ENCODE assay signal across 17 cellular contexts in the genomic region with DNA sequence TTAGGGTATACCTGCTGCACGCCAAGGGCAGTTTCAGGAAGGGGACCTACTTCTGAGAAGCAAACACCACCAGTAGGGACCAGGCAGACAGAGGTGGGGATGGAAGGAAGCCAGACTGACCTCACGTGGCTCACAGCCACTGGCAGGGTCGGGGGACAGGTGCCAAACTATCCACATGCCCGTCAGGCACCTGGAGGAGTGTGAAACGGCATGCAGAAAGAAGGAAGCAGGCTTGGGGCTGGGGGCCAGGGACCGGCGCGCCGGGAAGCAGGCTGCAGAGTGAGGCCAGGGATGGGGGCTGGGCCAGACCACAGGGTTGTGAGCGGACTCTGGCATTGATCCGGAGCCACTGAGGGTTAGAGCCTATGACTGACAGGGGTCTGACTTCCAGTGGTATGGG. TPM values are rescaled to one million over a fixed set of nuclear protein-coding genes. Genes with fewer than 3 reads are reported as not detected.
DNase-seq lines count a peak whose midpoint lies in the region; FAIRE-seq and TF ChIP-seq lines count a peak whose summit lies in the region.
"Had no signal": no experiment of that assay in that cellular context is flagged by ENCODE, and none has a peak within 500 bp of the region (broad histone marks: within the 10 kb centered on the region; RNA-seq: fewer than 3 reads in every experiment).

No MANE protein-coding gene starts in this region.

- no peak for FAIRE-seq in H1 (lab: Jason Lieb, UNC)
- FAIRE-seq: K562 had no signal

- no peak overlapping the region for H3K4me3 ChIP-seq in BLaER1
- no peak overlapping the region for H3K4me3 ChIP-seq in BLaER1 treated with 17β-estradiol and CSF1 and Interleukin-3, amounts not matched to agents 10 nM and 100 nM
- no peak overlapping the region for H3K4me3 ChIP-seq in H1 (ENCODE audit: extremely low read depth in 1 of 4, insufficient read depth in 2 of 4, low read depth in 3 of 4, low read length in 4 of 4)
- no peak overlapping the region for H3K4me3 ChIP-seq in neural progenitor cell
- H3K4me3 ChIP-seq in GM23248, result no peak overlapping the region
- H3K4me3 ChIP-seq: HAP-1, K562, SK-N-MC had no signal

- H2BK20ac ChIP-seq in H1 (ENCODE audit: low read length), result no peak overlapping the region

- H3K27ac Mint-ChIP-seq in neural progenitor cell, result peak overlapping the region; percentile 79
- H3K27ac Mint-ChIP-seq: CD4-positive, alpha-beta memory T cell had no signal

- peak overlapping the region; percentile 68 for H4K91ac ChIP-seq in H1 (replicated peaks; ENCODE audit: insufficient read length, low read length)

- no peak overlapping the region for H2BK120ac ChIP-seq in H1 (replicated peaks; ENCODE audit: low read depth, low read length)

- H2AFZ ChIP-seq in H1 (ENCODE audit: low read length), result no peak overlapping the region
- H2AFZ ChIP-seq in neural progenitor cell (replicated peaks), result no peak overlapping the region
- H2AFZ ChIP-seq in GM23248, result no peak overlapping the region

- H3K9me2 ChIP-seq in GM23248 (ENCODE audit: insufficient read depth), result no peaks in the 10 kb centered on the region

- peak overlapping the region; percentile 50 for H3K4me3 Mint-ChIP-seq in neural progenitor cell
- H3K4me3 Mint-ChIP-seq: CD4-positive, alpha-beta memory T cell had no signal

- no peaks in the 10 kb centered on the region for H3K79me1 ChIP-seq in H1 (ENCODE audit: low read depth, low read length)

- H3K36me3 Mint-ChIP-seq in neural progenitor cell, result no peaks in the 10 kb centered on the region
- H3K36me3 Mint-ChIP-seq: CD4-positive, alpha-beta memory T cell had no signal

- POLR2A ChIA-PET in H1 (lab: Charles Lee; ENCODE audit: partially characterized antibody), result no interaction called here

- H3K27ac ChIP-seq in BLaER1, result no peak overlapping the region
- H3K27ac ChIP-seq in BLaER1 treated with 17β-estradiol and CSF1 and Interleukin-3, amounts not matched to agents 10 nM and 100 nM, result no peak overlapping the region
- no peak overlapping the region for H3K27ac ChIP-seq in H1 (ENCODE audit: low read depth, low read length)
- no peak overlapping the region for H3K27ac ChIP-seq in neural progenitor cell
- H3K27ac ChIP-seq in GM23248, result no peak overlapping the region
- H3K27ac ChIP-seq: HL-60, SK-N-MC had no signal

- no peak overlapping the region for H3K9ac ChIP-seq in BLaER1
- H3K9ac ChIP-seq in BLaER1 treated with 17β-estradiol and CSF1 and Interleukin-3, amounts not matched to agents 10 nM and 100 nM, result no peak overlapping the region
- H3K9ac ChIP-seq in H1 (replicated peaks in 1 of 4; ENCODE audit: extremely low read depth in 1 of 4, low read depth in 3 of 4, low read length in 3 of 4), result no peak overlapping the region
- no peak overlapping the region for H3K9ac ChIP-seq in neural progenitor cell
- no peak overlapping the region for H3K9ac ChIP-seq in GM23248

- no peak overlapping the region; the same call in 1 of the 2 replicates for H4K8ac ChIP-seq in H1 (ENCODE audit: extremely low read depth, insufficient read depth, low read length)

- H3K18ac ChIP-seq in H1 (ENCODE audit: extremely low read depth, low read length), result no peak overlapping the region; the same call in 1 of the 2 replicates

- H3K23me2 ChIP-seq in H1 (ENCODE audit: low read depth, low read length), result no peaks in the 10 kb centered on the region

- CTCF ChIA-PET in H1 (lab: Charles Lee; ENCODE audit: partially characterized antibody), result no interaction called here

- no peak overlapping the region for H3K23ac ChIP-seq in H1 (ENCODE audit: insufficient read length)

- no peaks in the 10 kb centered on the region for H4K20me1 ChIP-seq in BLaER1
- H4K20me1 ChIP-seq in BLaER1 treated with 17β-estradiol and CSF1 and Interleukin-3, amounts not matched to agents 10 nM and 100 nM, result peaks cover 0 to 9% (median 0%) of the 10 kb centered on the region in 11 experiments; a peak in 2 of 22 replicates
- peaks cover 0 to 2% of the 10 kb centered on the region in 2 experiments for H4K20me1 ChIP-seq in H1 (replicated peaks in 1 of 2; ENCODE audit: control insufficient read depth in 1 of 2, insufficient read depth in 2 of 2, low read length in 2 of 2)
- no peaks in the 10 kb centered on the region for H4K20me1 ChIP-seq in neural progenitor cell (ENCODE audit: low read depth)
- H4K20me1 ChIP-seq in GM23248 (ENCODE audit: insufficient read depth), result no peaks in the 10 kb centered on the region

- H3K36me3 ChIP-seq in BLaER1 (no peaks in the 10 kb centered on the region), H1 (ENCODE audit: control insufficient read depth in 2 of 4, insufficient read depth in 4 of 4, low read length in 3 of 4) (no peaks in the 10 kb centered on the region), neural progenitor cell (no peaks in the 10 kb centered on the region), GM23248 (ENCODE audit: low read depth) (no peaks in the 10 kb centered on the region)
- no peaks in the 10 kb centered on the region for H3K36me3 ChIP-seq in BLaER1 treated with 17β-estradiol and CSF1 and Interleukin-3, amounts not matched to agents 10 nM and 100 nM
- H3K36me3 ChIP-seq: HAP-1 had no signal

- WGBS in H1 (ENCODE audit: extremely low coverage in 1 of 2, insufficient coverage in 1 of 2, insufficient read length in 1 of 2, insufficient replicate concordance in 2 of 2, low coverage in 1 of 2, low lambda C conversion rate in 2 of 2, missing lambda C conversion rate in 1 of 2), 2 experiments, result 81% methylated on average over 11 of the region's 11 CpGs; no CpG with 5 or more reads in 1 of the 2 experiments
- WGBS in GM23248 (ENCODE audit: low coverage in 1 of 2, low lambda C conversion rate in 2 of 2, missing lambda C conversion rate in 2 of 2), 2 experiments, result 55 to 62% methylated on average over 11 of the region's 11 CpGs

- H2BK15ac ChIP-seq in H1 (ENCODE audit: low read length), result peak overlapping the region; percentile 72; the same call in 1 of the 2 replicates

- peak overlapping the region; percentile 86 for H3K4me2 ChIP-seq in BLaER1
- H3K4me2 ChIP-seq in BLaER1 treated with 17β-estradiol and CSF1 and Interleukin-3, amounts not matched to agents 10 nM and 100 nM, result peak overlapping the region in 9 of 11 experiments; percentile 60 to 86 (median 73); a peak in 16 of 22 replicates
- H3K4me2 ChIP-seq in H1 (ENCODE audit: insufficient read depth in 1 of 2, low read depth in 2 of 2, low read length in 2 of 2), result no peak overlapping the region
- H3K4me2 ChIP-seq in neural progenitor cell, result no peak overlapping the region
- H3K4me2 ChIP-seq in GM23248 (ENCODE audit: unreplicated experiment), result no peak overlapping the region

- no peak for TF ChIP-seq POLR2A in H1 (IDR thresholded peaks at IDR 0.05; ENCODE audit: control extremely low read depth in 1 of 2, low read depth in 2 of 2, low read length in 2 of 2)

- in situ Hi-C loops in GM23248 (cut with MboI), result no loop called here

- H3K4me1 ChIP-seq in BLaER1 (peaks cover 76% of the 10 kb centered on the region), H1 (replicated peaks in 1 of 4; ENCODE audit: control insufficient read depth in 3 of 4, insufficient read depth in 4 of 4, low read length in 3 of 4) (peaks cover 0 to 21% (median 13%) of the 10 kb centered on the region in 4 experiments; a peak in 6 of 7 replicates), neural progenitor cell (peaks cover 26% of the 10 kb centered on the region), GM23248 (ENCODE audit: insufficient read depth) (no peaks in the 10 kb centered on the region)
- H3K4me1 ChIP-seq in BLaER1 treated with 17β-estradiol and CSF1 and Interleukin-3, amounts not matched to agents 10 nM and 100 nM, result peaks cover 28 to 74% (median 55%) of the 10 kb centered on the region in 10 experiments
- H3K4me1 ChIP-seq: HAP-1 had no signal

- H3K14ac ChIP-seq in H1 (ENCODE audit: insufficient read length), result no peak overlapping the region

- H3F3A ChIP-seq in neural progenitor cell (ENCODE audit: low read depth) (no peaks in the 10 kb centered on the region), GM23248 (ENCODE audit: insufficient read depth) (no peaks in the 10 kb centered on the region)

- H4K5ac ChIP-seq in H1 (ENCODE audit: insufficient read length, low read depth, low read length), result no peak overlapping the region

- TF ChIP-seq RAD21 in H1 (IDR thresholded peaks at IDR 0.05 in 1 of 2, conservative IDR thresholded peaks at IDR 0.05 in 1 of 2; ENCODE audit: low read depth in 2 of 2, low read length in 2 of 2), result no peak

- H3K79me2 ChIP-seq in H1 (ENCODE audit: control insufficient read depth in 1 of 2, insufficient read depth in 2 of 2, low read length in 2 of 2), result no peaks in the 10 kb centered on the region
- H3K79me2 ChIP-seq in neural progenitor cell (ENCODE audit: low read depth), result no peaks in the 10 kb centered on the region
- no peaks in the 10 kb centered on the region for H3K79me2 ChIP-seq in GM23248 (ENCODE audit: insufficient read depth)

- peaks cover 54% of the 10 kb centered on the region for H3K4me1 Mint-ChIP-seq in neural progenitor cell

- no peak overlapping the region for H3K4ac ChIP-seq in H1 (replicated peaks; ENCODE audit: insufficient read length, low read depth, low read length)

- H3K27me3 Mint-ChIP-seq in neural progenitor cell (ENCODE audit: insufficient read depth, low read depth), result peaks cover 10% of the 10 kb centered on the region
- H3K27me3 Mint-ChIP-seq: CD4-positive, alpha-beta memory T cell had no signal

- H3K56ac ChIP-seq in H1 (replicated peaks; ENCODE audit: insufficient read length, low read depth, low read length), result no peak overlapping the region

- TF ChIP-seq CTCF in H1 (IDR thresholded peaks at IDR 0.05; ENCODE audit: control extremely low read depth in 1 of 3, insufficient read depth in 1 of 3, low read depth in 1 of 3, low read length in 3 of 3) (no peak), neural progenitor cell (IDR thresholded peaks at IDR 0.05) (no peak)

- H2BK12ac ChIP-seq in H1 (ENCODE audit: low read depth, low read length), result peak overlapping the region; percentile 84; the same call in 1 of the 2 replicates

- TF ChIP-seq EP300 in H1 (IDR thresholded peaks at IDR 0.05; ENCODE audit: borderline replicate concordance in 1 of 2, low read depth in 2 of 2, low read length in 2 of 2), result no peak

- DNase-seq in H1 (ENCODE audit: low read depth in 1 of 2, low spot score in 2 of 2) (no peak), neural progenitor cell (ENCODE audit: low spot score) (no peak), GM23248 (no peak), NCI-H2107 treated with DMSO at 0.1 percent for 48 hours (lab: John Stamatoyannopoulos, UW; ENCODE audit: unreplicated experiment) (no peak), occipital lobe (lab: John Stamatoyannopoulos, UW) (no peak)
- DNase-seq: Calu3, DMS79, NCI-H1417 treated with DMSO at 0.1 percent for 48 hours, NCI-H1930, NCI-H774 had no signal

- no peak overlapping the region for H2BK5ac ChIP-seq in H1 (ENCODE audit: low read depth, low read length)

- no peaks in the 10 kb centered on the region for H3K9me3 ChIP-seq in BLaER1
- H3K9me3 ChIP-seq in BLaER1 treated with 17β-estradiol and CSF1 and Interleukin-3, amounts not matched to agents 10 nM and 100 nM (replicated peaks in 1 of 11), result no peaks in the 10 kb centered on the region
- no peaks in the 10 kb centered on the region for H3K9me3 ChIP-seq in H1 (ENCODE audit: insufficient read depth in 2 of 2, low read depth in 1 of 2, low read length in 1 of 2)
- H3K9me3 ChIP-seq in neural progenitor cell (ENCODE audit: low read depth), result no peaks in the 10 kb centered on the region
- no peaks in the 10 kb centered on the region for H3K9me3 ChIP-seq in GM23248 (ENCODE audit: low read depth)
- H3K9me3 ChIP-seq: HAP-1 had no signal

- H3K27me3 ChIP-seq in BLaER1 (no peaks in the 10 kb centered on the region), H1 (replicated peaks in 1 of 4; ENCODE audit: control insufficient read depth in 3 of 4, extremely low read depth in 1 of 4, insufficient read depth in 3 of 4, low read length in 3 of 4) (peaks cover 0 to 9% (median 5%) of the 10 kb centered on the region in 4 experiments; a peak in 3 of 7 replicates), neural progenitor cell (no peaks in the 10 kb centered on the region), GM23248 (replicated peaks; ENCODE audit: insufficient read depth) (0 out of 2 replicates have a peak, but pooled peaks cover 6% of the 10 kb centered on the region)
- H3K27me3 ChIP-seq in BLaER1 treated with 17β-estradiol and CSF1 and Interleukin-3, amounts not matched to agents 10 nM and 100 nM, result no peaks in the 10 kb centered on the region

- peak overlapping the region; percentile 53; the same call in 1 of the 2 replicates for H2AK5ac ChIP-seq in H1 (ENCODE audit: low read depth, low read length)

- H3K9me3 Mint-ChIP-seq in neural progenitor cell, result no peaks in the 10 kb centered on the region

RNA-seq across cellular contexts. Expression of gene CDKN1C, which starts 47.5 kb away (rescaled TPM):
- 12.8 and 16.2 TPM in 2 replicates for total RNA-seq in H1 (2021; fragmentation: NEBNext Ultra II Directional; extraction: Animal tissue kit (Norgen Biotek cat#: 25700))
- polyA plus RNA-seq in H1 (2011; rRNA removed) (14.1 and 21.8 TPM in 2 replicates), GM23248 (2016; fragmentation: Nextera tagmentation; extraction: Ambion mirVana) (0.38 and 1.2 TPM in 2 replicates)
- 13.5 TPM for polyA plus RNA-seq in H1 (2011; cell fraction: cytosol; rRNA removed)
- 19.1 TPM for polyA plus RNA-seq in H1 (2011; cell fraction: nucleus; rRNA removed)
- 5.5 to 12.0 TPM (median 10.3 TPM) in 4 replicates for polyA plus RNA-seq in H1 (2012, experiment 1 of 2)
- 12.8 TPM for polyA plus RNA-seq in H1 (2012, experiment 2 of 2)
- 12.8 TPM for polyA plus RNA-seq in H1 (2013, experiment 1 of 2)
- polyA plus RNA-seq in H1 (2013, experiment 2 of 2), result 10.8 TPM
- polyA minus RNA-seq in H1 (2011; rRNA and poly(A)+ RNA removed), result 1.7 and 2.9 TPM in 2 replicates
- 16.9 TPM for polyA minus RNA-seq in H1 (2011; cell fraction: cytosol; rRNA and poly(A)+ RNA removed)
- polyA minus RNA-seq in H1 (2011; cell fraction: nucleus; rRNA and poly(A)+ RNA removed), result 23.8 TPM
- total RNA-seq in neural progenitor cell (ENCODE audit: low replicate concordance) (47.8 and 49.3 TPM in 2 replicates), occipital lobe (34.5 TPM)
- total RNA-seq in GM23248 (2014; rRNA removed; shearing (Covaris generic)), result 0.43 TPM in 1 of 2 replicates, not detected in the other

Comparison
In these comparisons a context has a peak if more than half of its experiments do, and no peak if none do; other contexts are left out.
1. H3K4me2 ChIP-seq: peak in BLaER1 (single experiment) and BLaER1 treated with 17β-estradiol and CSF1 and Interleukin-3, amounts not matched to agents 10 nM and 100 nM (9 of 11); none in H1 (0 of 2), neural progenitor cell (single experiment) and GM23248 (single experiment).